ENCODE assay signal across 1 cellular context in the genomic region with DNA sequence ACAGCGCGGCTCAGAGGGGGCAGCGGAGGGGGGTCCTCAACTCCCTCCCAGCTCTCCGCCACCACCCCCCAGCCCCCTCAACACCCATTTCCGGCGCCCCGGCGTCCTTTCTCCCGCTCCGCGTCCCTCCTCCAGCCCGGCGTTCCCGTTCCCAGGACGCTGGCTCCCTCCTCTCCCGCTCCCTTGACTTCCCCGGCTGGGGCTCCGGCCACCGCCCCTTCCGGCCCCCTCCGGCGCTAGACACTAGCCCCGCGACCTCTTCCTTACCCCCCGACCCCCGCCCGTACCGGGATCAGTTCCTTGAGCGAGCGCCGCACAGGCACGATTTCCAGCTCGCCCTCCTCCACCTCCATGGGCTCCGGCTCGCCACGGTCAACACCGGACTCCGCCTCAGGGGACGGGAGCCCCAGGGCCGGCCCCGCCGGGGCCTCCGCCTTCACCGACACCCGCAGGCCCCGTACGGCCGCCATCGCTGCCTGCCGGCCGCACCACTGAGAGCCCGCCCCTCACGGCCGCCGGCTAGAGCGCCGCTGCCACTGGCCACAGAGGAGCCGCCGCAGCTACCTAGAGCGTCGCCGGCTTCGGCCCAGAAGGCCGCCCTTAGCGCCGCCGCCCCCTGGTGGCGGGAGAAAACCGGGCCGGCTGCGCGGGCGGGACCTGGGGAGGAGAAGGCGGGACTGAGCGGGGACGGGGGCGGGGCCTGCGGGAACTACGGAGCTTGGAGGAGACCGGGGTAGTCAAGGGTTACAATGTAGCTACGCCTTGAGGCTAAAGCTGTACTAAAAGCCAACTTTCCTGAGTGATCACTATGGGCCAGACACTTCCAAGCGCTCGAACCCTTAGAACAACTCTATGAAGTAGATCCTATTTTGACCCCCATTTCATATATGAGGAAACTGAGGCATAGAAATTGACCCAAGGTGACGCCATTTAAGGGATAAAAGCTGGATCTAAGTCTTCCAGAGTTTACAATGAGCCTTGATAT.
A peak's percentile ranks its signal among the peaks of the same experiment; 100 is the strongest.
TF ChIP-seq lines count a peak whose summit lies in the region.

A gene with protein sequence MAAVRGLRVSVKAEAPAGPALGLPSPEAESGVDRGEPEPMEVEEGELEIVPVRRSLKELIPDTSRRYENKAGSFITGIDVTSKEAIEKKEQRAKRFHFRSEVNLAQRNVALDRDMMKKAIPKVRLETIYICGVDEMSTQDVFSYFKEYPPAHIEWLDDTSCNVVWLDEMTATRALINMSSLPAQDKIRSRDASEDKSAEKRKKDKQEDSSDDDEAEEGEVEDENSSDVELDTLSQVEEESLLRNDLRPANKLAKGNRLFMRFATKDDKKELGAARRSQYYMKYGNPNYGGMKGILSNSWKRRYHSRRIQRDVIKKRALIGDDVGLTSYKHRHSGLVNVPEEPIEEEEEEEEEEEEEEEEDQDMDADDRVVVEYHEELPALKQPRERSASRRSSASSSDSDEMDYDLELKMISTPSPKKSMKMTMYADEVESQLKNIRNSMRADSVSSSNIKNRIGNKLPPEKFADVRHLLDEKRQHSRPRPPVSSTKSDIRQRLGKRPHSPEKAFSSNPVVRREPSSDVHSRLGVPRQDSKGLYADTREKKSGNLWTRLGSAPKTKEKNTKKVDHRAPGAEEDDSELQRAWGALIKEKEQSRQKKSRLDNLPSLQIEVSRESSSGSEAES (minus strand): TSS at position 493 of the 985 bp plus-strand sequence. CDS start 23 bp downstream, at position 470.

TF ChIP-seq in GM12878, 131 proteins besides CTCF, POLR2A, EP300 and RAD21 (continued from another document and continues in another):
- no peak for TF ChIP-seq GABPA (IDR thresholded peaks at IDR 0.05; ENCODE audit: low read depth)
- TF ChIP-seq, protein P1, sequence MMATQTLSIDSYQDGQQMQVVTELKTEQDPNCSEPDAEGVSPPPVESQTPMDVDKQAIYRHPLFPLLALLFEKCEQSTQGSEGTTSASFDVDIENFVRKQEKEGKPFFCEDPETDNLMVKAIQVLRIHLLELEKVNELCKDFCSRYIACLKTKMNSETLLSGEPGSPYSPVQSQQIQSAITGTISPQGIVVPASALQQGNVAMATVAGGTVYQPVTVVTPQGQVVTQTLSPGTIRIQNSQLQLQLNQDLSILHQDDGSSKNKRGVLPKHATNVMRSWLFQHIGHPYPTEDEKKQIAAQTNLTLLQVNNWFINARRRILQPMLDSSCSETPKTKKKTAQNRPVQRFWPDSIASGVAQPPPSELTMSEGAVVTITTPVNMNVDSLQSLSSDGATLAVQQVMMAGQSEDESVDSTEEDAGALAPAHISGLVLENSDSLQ (IDR thresholded peaks at IDR 0.05) = no peak
- TF ChIP-seq, protein P2, sequence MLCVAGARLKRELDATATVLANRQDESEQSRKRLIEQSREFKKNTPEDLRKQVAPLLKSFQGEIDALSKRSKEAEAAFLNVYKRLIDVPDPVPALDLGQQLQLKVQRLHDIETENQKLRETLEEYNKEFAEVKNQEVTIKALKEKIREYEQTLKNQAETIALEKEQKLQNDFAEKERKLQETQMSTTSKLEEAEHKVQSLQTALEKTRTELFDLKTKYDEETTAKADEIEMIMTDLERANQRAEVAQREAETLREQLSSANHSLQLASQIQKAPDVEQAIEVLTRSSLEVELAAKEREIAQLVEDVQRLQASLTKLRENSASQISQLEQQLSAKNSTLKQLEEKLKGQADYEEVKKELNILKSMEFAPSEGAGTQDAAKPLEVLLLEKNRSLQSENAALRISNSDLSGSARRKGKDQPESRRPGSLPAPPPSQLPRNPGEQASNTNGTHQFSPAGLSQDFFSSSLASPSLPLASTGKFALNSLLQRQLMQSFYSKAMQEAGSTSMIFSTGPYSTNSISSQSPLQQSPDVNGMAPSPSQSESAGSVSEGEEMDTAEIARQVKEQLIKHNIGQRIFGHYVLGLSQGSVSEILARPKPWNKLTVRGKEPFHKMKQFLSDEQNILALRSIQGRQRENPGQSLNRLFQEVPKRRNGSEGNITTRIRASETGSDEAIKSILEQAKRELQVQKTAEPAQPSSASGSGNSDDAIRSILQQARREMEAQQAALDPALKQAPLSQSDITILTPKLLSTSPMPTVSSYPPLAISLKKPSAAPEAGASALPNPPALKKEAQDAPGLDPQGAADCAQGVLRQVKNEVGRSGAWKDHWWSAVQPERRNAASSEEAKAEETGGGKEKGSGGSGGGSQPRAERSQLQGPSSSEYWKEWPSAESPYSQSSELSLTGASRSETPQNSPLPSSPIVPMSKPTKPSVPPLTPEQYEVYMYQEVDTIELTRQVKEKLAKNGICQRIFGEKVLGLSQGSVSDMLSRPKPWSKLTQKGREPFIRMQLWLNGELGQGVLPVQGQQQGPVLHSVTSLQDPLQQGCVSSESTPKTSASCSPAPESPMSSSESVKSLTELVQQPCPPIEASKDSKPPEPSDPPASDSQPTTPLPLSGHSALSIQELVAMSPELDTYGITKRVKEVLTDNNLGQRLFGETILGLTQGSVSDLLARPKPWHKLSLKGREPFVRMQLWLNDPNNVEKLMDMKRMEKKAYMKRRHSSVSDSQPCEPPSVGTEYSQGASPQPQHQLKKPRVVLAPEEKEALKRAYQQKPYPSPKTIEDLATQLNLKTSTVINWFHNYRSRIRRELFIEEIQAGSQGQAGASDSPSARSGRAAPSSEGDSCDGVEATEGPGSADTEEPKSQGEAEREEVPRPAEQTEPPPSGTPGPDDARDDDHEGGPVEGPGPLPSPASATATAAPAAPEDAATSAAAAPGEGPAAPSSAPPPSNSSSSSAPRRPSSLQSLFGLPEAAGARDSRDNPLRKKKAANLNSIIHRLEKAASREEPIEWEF (IDR thresholded peaks at IDR 0.05; ENCODE audit: insufficient replicate concordance, low read depth, low read length) = no peak
- TF ChIP-seq KLF5 (IDR thresholded peaks at IDR 0.05; ENCODE audit: partially characterized antibody) = peak; percentile 67
- TF ChIP-seq WRNIP1 (IDR thresholded peaks at IDR 0.05; ENCODE audit: borderline replicate concordance, low read depth, low read length) = no peak
- peak; percentile 88 for TF ChIP-seq DPF2 (IDR thresholded peaks at IDR 0.05)
- no peak for TF ChIP-seq E2F8 (IDR thresholded peaks at IDR 0.05; ENCODE audit: low read depth, partially characterized antibody)
- TF ChIP-seq, protein P3, sequence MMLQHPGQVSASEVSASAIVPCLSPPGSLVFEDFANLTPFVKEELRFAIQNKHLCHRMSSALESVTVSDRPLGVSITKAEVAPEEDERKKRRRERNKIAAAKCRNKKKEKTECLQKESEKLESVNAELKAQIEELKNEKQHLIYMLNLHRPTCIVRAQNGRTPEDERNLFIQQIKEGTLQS (IDR thresholded peaks at IDR 0.05; ENCODE audit: borderline replicate concordance, extremely low read depth, low read depth, low read length) = no peak
- peak; percentile 5 for TF ChIP-seq PBX3 (IDR thresholded peaks at IDR 0.05; ENCODE audit: insufficient replicate concordance, low read depth, low read length)
- no peak for TF ChIP-seq E4F1 (IDR thresholded peaks at IDR 0.05; ENCODE audit: borderline replicate concordance, partially characterized antibody)
- peak in 1 of 2 experiments; percentile 18; a peak in 1 of 4 replicates for TF ChIP-seq CEBPB (IDR thresholded peaks at IDR 0.05; ENCODE audit: borderline replicate concordance in 1 of 2, low read depth in 2 of 2, low read length in 2 of 2)
- TF ChIP-seq RB1 (IDR thresholded peaks at IDR 0.05; ENCODE audit: borderline replicate concordance) = peak; percentile 98; the same call in 1 of the 2 replicates
- peak; percentile 96 for TF ChIP-seq LARP7 (IDR thresholded peaks at IDR 0.05)
- TF ChIP-seq, protein P4, sequence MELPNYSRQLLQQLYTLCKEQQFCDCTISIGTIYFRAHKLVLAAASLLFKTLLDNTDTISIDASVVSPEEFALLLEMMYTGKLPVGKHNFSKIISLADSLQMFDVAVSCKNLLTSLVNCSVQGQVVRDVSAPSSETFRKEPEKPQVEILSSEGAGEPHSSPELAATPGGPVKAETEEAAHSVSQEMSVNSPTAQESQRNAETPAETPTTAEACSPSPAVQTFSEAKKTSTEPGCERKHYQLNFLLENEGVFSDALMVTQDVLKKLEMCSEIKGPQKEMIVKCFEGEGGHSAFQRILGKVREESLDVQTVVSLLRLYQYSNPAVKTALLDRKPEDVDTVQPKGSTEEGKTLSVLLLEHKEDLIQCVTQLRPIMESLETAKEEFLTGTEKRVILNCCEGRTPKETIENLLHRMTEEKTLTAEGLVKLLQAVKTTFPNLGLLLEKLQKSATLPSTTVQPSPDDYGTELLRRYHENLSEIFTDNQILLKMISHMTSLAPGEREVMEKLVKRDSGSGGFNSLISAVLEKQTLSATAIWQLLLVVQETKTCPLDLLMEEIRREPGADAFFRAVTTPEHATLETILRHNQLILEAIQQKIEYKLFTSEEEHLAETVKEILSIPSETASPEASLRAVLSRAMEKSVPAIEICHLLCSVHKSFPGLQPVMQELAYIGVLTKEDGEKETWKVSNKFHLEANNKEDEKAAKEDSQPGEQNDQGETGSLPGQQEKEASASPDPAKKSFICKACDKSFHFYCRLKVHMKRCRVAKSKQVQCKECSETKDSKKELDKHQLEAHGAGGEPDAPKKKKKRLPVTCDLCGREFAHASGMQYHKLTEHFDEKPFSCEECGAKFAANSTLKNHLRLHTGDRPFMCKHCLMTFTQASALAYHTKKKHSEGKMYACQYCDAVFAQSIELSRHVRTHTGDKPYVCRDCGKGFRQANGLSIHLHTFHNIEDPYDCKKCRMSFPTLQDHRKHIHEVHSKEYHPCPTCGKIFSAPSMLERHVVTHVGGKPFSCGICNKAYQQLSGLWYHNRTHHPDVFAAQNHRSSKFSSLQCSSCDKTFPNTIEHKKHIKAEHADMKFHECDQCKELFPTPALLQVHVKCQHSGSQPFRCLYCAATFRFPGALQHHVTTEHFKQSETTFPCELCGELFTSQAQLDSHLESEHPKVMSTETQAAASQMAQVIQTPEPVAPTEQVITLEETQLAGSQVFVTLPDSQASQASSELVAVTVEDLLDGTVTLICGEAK (IDR thresholded peaks at IDR 0.05; ENCODE audit: borderline replicate concordance) = 0 out of 2 replicates have a peak, but pooled peaks have one; percentile 20
- peak; percentile 28; the same call in 1 of the 2 replicates for TF ChIP-seq NBN (IDR thresholded peaks at IDR 0.05)
- TF ChIP-seq BACH1 (IDR thresholded peaks at IDR 0.05; ENCODE audit: borderline replicate concordance) = peak; percentile 90
- no peak for TF ChIP-seq RBBP5 (conservative IDR thresholded peaks at IDR 0.05)
- TF ChIP-seq ZNF217 (IDR thresholded peaks at IDR 0.05) = no peak
- TF ChIP-seq PRDM15 (CRISPR knock-in tag; IDR thresholded peaks at IDR 0.05) = no peak
- peak; percentile 54 for TF ChIP-seq MEF2B (IDR thresholded peaks at IDR 0.05; ENCODE audit: partially characterized antibody, poor library complexity, severe bottlenecking)
